2 cellular contexts compared by ENCODE assay signal in genomic region chr12:6045438-6045837, GRCh38.
TF ChIP-seq lines count a peak whose summit lies in the region.

No MANE protein-coding gene starts in this region.

TF ChIP-seq in IMR-90, 13 proteins besides CTCF, POLR2A, EP300 and RAD21:
- TF ChIP-seq MXI1 (IDR thresholded peaks at IDR 0.05; ENCODE audit: borderline replicate concordance, low read depth, low read length) (no peak), USF2 (IDR thresholded peaks at IDR 0.05; ENCODE audit: low read depth, low read length) (no peak), FOS (IDR thresholded peaks at IDR 0.05; ENCODE audit: low read depth, low read length) (no peak), RCOR1 (IDR thresholded peaks at IDR 0.05; ENCODE audit: insufficient replicate concordance, low read length) (no peak), NFE2L2 (IDR thresholded peaks at IDR 0.05; ENCODE audit: low read depth, low read length) (no peak), CEBPB (IDR thresholded peaks at IDR 0.05; ENCODE audit: low read depth, low read length) (no peak), ELK1 (IDR thresholded peaks at IDR 0.05; ENCODE audit: borderline replicate concordance, low read depth, low read length) (no peak), MAFK (IDR thresholded peaks at IDR 0.05; ENCODE audit: low read depth, low read length) (no peak), RFX5 (IDR thresholded peaks at IDR 0.05; ENCODE audit: low read depth, low read length) (no peak), SMC3 (IDR thresholded peaks at IDR 0.05; ENCODE audit: low read depth, low read length) (no peak), BHLHE40 (IDR thresholded peaks at IDR 0.05; ENCODE audit: low read depth, low read length) (no peak), MAZ (IDR thresholded peaks at IDR 0.05; ENCODE audit: borderline replicate concordance, low read depth, low read length) (no peak), CHD1 (IDR thresholded peaks at IDR 0.05; ENCODE audit: low read depth, low read length) (no peak)

TF ChIP-seq in H1, 55 proteins besides CTCF, POLR2A, EP300 and RAD21:
- no peak for TF ChIP-seq CEBPB (IDR thresholded peaks at IDR 0.05; ENCODE audit: low read depth, low read length)
- no peak for TF ChIP-seq KDM4A (IDR thresholded peaks at IDR 0.05; ENCODE audit: low read depth, low read length, severe bottlenecking)
- TF ChIP-seq BACH1 (IDR thresholded peaks at IDR 0.05; ENCODE audit: low read length), result no peak
- no peak for TF ChIP-seq SIX5 (IDR thresholded peaks at IDR 0.05; ENCODE audit: low read depth, low read length)
- no peak for TF ChIP-seq BRCA1 (IDR thresholded peaks at IDR 0.05; ENCODE audit: low read depth, low read length)
- TF ChIP-seq RBBP5 (IDR thresholded peaks at IDR 0.05; ENCODE audit: borderline replicate concordance, low read depth, low read length), result no peak
- no peak for TF ChIP-seq ATF3 (IDR thresholded peaks at IDR 0.05; ENCODE audit: insufficient read depth, low read depth, low read length)
- TF ChIP-seq CBX5 (IDR thresholded peaks at IDR 0.05; ENCODE audit: low read depth, low read length), result no peak
- no peak for TF ChIP-seq SAP30 (IDR thresholded peaks at IDR 0.05; ENCODE audit: insufficient read depth, insufficient replicate concordance, low read length)
- TF ChIP-seq CTBP2 (IDR thresholded peaks at IDR 0.05; ENCODE audit: borderline replicate concordance, insufficient read depth, insufficient read length, low read length), result no peak
- no peak for TF ChIP-seq YY1 (IDR thresholded peaks at IDR 0.05; ENCODE audit: low read depth, low read length)
